11 cellular contexts compared by ENCODE assay signal in genomic region chr19:39320948-39321831, GRCh38. TPM values are rescaled to one million over a fixed set of nuclear protein-coding genes. Genes with fewer than 3 reads are reported as not detected.
DNase-seq lines count a peak whose midpoint lies in the region; ATAC-seq, FAIRE-seq and TF ChIP-seq lines count a peak whose summit lies in the region.
"Had no signal": no experiment of that assay in that cellular context is flagged by ENCODE, and none has a peak within 500 bp of the region (broad histone marks: within the 10 kb centered on the region; RNA-seq: fewer than 3 reads in every experiment).

No MANE protein-coding gene starts in this region.

- no peaks in the 10 kb centered on the region for H3K4me1 ChIP-seq in right cardiac atrium (ENCODE audit: control insufficient read depth, insufficient read depth, low read length)
- H3K4me1 ChIP-seq in lower lobe of right lung = no peaks in the 10 kb centered on the region
- no peaks in the 10 kb centered on the region for H3K4me1 ChIP-seq in uterus
- no peaks in the 10 kb centered on the region for H3K4me1 ChIP-seq in pancreas

- no peak for ATAC-seq in right cardiac atrium
- no peak for ATAC-seq in left ventricle myocardium superior
- peak; percentile 5 for ATAC-seq in activated T-helper 17 cell treated with anti-CD3 and anti-CD28 coated beads, Interleukin-2, amount 50 U/mL, for 72 hours (replicated peaks)
- no peak for ATAC-seq in lower lobe of right lung
- ATAC-seq in pancreas = no peak

- H3K27ac ChIP-seq in right cardiac atrium (ENCODE audit: low read length) (no peak overlapping the region), lower lobe of right lung (no peak overlapping the region), uterus (peak overlapping the region; percentile 9 to 54), pancreas (no peak overlapping the region)

- no peak for FAIRE-seq in pancreas (lab: Jason Lieb, UNC)

- TF ChIP-seq CTCF in lower lobe of right lung (IDR thresholded peaks at IDR 0.05) (no peak), uterus (IDR thresholded peaks at IDR 0.05) (no peak), pancreas (IDR thresholded peaks at IDR 0.05) (no peak)

- peak in 1 of 3 donors; percentile 56 for DNase-seq in right cardiac atrium
- DNase-seq in left ventricle myocardium superior = no peak
- DNase-seq in lower lobe of right lung = no peak
- DNase-seq in uterus = no peak
- no peak for DNase-seq in SIG-M5 treated with dmso at 0.1 percent for 504 hours (lab: John Stamatoyannopoulos, UW; ENCODE audit: unreplicated experiment)
- DNase-seq in pancreas = no peak
- DNase-seq in stimulated activated naive CD4-positive, alpha-beta T cell treated with Interleukin-2 at 50 U/mL for 16 hours (lab: John Stamatoyannopoulos, UW) = no peak
- DNase-seq: NCI-H1105 treated with DMSO at 0.1 percent for 48 hours had no signal

- H3K4me3 ChIP-seq in right cardiac atrium (ENCODE audit: low read length) (peak overlapping the region; percentile 80), lower lobe of right lung (peak overlapping the region; percentile 28), uterus (peak overlapping the region; percentile 33 to 36), pancreas (peak overlapping the region in 2 of 4 donors; percentile 62 to 67)

- no peak for TF ChIP-seq POLR2A in uterus (IDR thresholded peaks at IDR 0.05)

- 8% methylated on average over 28 of the region's 35 CpGs for WGBS in right cardiac atrium
- 11 to 19% methylated on average over 10 to 26 of the region's 35 CpGs for WGBS in pancreas, 2 donors

- H3K9me3 ChIP-seq in right cardiac atrium (ENCODE audit: control insufficient read depth, low read length) (no peaks in the 10 kb centered on the region), lower lobe of right lung (no peaks in the 10 kb centered on the region), uterus (no peaks in the 10 kb centered on the region), pancreas (no peaks in the 10 kb centered on the region)

- peaks cover 4% of the 10 kb centered on the region for H3K36me3 Mint-ChIP-seq in activated T-helper 17 cell treated with anti-CD3 and anti-CD28 coated beads, Interleukin-2, amount 50 U/mL, for 72 hours (ENCODE audit: low read depth)

- H3K27me3 ChIP-seq in right cardiac atrium (ENCODE audit: control insufficient read depth, insufficient read depth) (no peaks in the 10 kb centered on the region), lower lobe of right lung (ENCODE audit: low read depth) (no peaks in the 10 kb centered on the region), uterus (no peaks in the 10 kb centered on the region), pancreas (no peaks in the 10 kb centered on the region)

- no peaks in the 10 kb centered on the region for H3K9me3 Mint-ChIP-seq in activated T-helper 17 cell treated with anti-CD3 and anti-CD28 coated beads, Interleukin-2, amount 50 U/mL, for 72 hours

- intact Hi-C loops in right cardiac atrium (cut with DNase I) = loop anchor here in 2 of 4 donors (5.0 to 10.0 kb wide), 2 partner anchors 126 to 199 kb away; partner anchors contain the start of gene NCCRP1 (in 1 of the 2)
- intact Hi-C loops in left ventricle myocardium superior (cut with micrococcal nuclease) = loop anchor here (10.0 kb wide), 1 partner anchor 206 kb away; no protein-coding TSS in a partner anchor
- intact Hi-C loops in lower lobe of right lung (cut with DNase I) = loop anchor here (10.0 kb wide), 1 partner anchor 196 kb away; the partner anchor contains the start of gene PAK4
- intact Hi-C loops in uterus (cut with DNase I; ENCODE audit: low total_unique reads) = no loop called here
- intact Hi-C loops in pancreas (cut with DNase I) = loop anchor here in 1 of 3 donors (10.0 kb wide), 1 partner anchor 106 kb away; no protein-coding TSS in a partner anchor

- peak overlapping the region; percentile 73 for H3K4me3 Mint-ChIP-seq in activated T-helper 17 cell treated with anti-CD3 and anti-CD28 coated beads, Interleukin-2, amount 50 U/mL, for 72 hours

- H3K27ac Mint-ChIP-seq in activated T-helper 17 cell treated with anti-CD3 and anti-CD28 coated beads, Interleukin-2, amount 50 U/mL, for 72 hours = peak overlapping the region; percentile 11

- H3K4me1 Mint-ChIP-seq in activated T-helper 17 cell treated with anti-CD3 and anti-CD28 coated beads, Interleukin-2, amount 50 U/mL, for 72 hours = peaks cover 32% of the 10 kb centered on the region

- H3K27me3 Mint-ChIP-seq in activated T-helper 17 cell treated with anti-CD3 and anti-CD28 coated beads, Interleukin-2, amount 50 U/mL, for 72 hours = no peaks in the 10 kb centered on the region

- H3K36me3 ChIP-seq in lower lobe of right lung (no peaks in the 10 kb centered on the region), uterus (no peaks in the 10 kb centered on the region), pancreas (no peaks in the 10 kb centered on the region)

RNA-seq across cellular contexts. Expression of gene LRFN1, which starts 0.5 kb away (rescaled TPM):
- total RNA-seq in right cardiac atrium (under 1 TPM; 0.33 to 0.96 (median 0.86) TPM), left ventricle myocardium superior (0.35 TPM), lower lobe of right lung (2.1 TPM), uterus (1 to 10 TPM in 2 of 4 donors, not detected in 2; 1.4 to 4.7 TPM), pancreas (1 to 10 TPM; 1.7 to 2.3 (median 2.2) TPM)
- polyA plus RNA-seq in right cardiac atrium (0.63 TPM), pancreas (1 to 10 TPM in 1 of 2 donors, under 1 TPM in 1; 0.77 to 1.6 TPM)
- total RNA-seq in activated T-helper 17 cell treated with anti-CD3 and anti-CD28 coated beads, Interleukin-2, amount 50 U/mL, for 72 hours = 1 to 10 TPM; 3.7 to 10.0 TPM

RNA-seq across cellular contexts. Expression of gene GMFG, which starts 14.7 kb away (rescaled TPM):
- total RNA-seq in right cardiac atrium = 10 to 100 TPM; 14.4 to 20.4 (median 17.9) TPM
- 20.2 TPM for polyA plus RNA-seq in right cardiac atrium
- total RNA-seq in left ventricle myocardium superior = 18.5 TPM
- total RNA-seq in activated T-helper 17 cell treated with anti-CD3 and anti-CD28 coated beads, Interleukin-2, amount 50 U/mL, for 72 hours = 100 to 1,000 TPM; 330 to 351 TPM
- total RNA-seq in lower lobe of right lung = 149 TPM
- 10 to 100 TPM; 10.4 to 43.0 (median 18.9) TPM for total RNA-seq in uterus
- total RNA-seq in pancreas = 10 to 100 TPM in 2 of 6 donors, 1 to 10 TPM in 4; 1.7 to 17.3 (median 5.9) TPM
- polyA plus RNA-seq in pancreas = 10 to 100 TPM; 16.1 to 17.3 TPM

RNA-seq across cellular contexts. Expression of gene SAMD4B, which starts 21.0 kb away (rescaled TPM):
- 10 to 100 TPM; 43.2 to 85.3 (median 55.1) TPM for total RNA-seq in right cardiac atrium
- polyA plus RNA-seq in right cardiac atrium = 71.5 TPM
- total RNA-seq in left ventricle myocardium superior = 50.7 TPM
- total RNA-seq in activated T-helper 17 cell treated with anti-CD3 and anti-CD28 coated beads, Interleukin-2, amount 50 U/mL, for 72 hours = 10 to 100 TPM; 52.8 to 75.1 TPM
- total RNA-seq in lower lobe of right lung = 74.4 TPM
- 100 to 1,000 TPM in 1 of 4 donors, 10 to 100 TPM in 3; 11.3 to 128 (median 58.6) TPM for total RNA-seq in uterus
- 10 to 100 TPM; 24.1 to 46.4 (median 30.8) TPM for total RNA-seq in pancreas
- polyA plus RNA-seq in pancreas = 100 to 1,000 TPM; 103 to 106 TPM

RNA-seq across cellular contexts. Expression of gene IFNL1, which starts 25.0 kb away (rescaled TPM):
- total RNA-seq in right cardiac atrium (not detected), left ventricle myocardium superior (not detected), lower lobe of right lung (not detected), uterus (not detected), pancreas (not detected)
- polyA plus RNA-seq in right cardiac atrium (not detected), pancreas (not detected)
- under 1 TPM in 1 of 2 donors, not detected in 1; 0.42 TPM for total RNA-seq in activated T-helper 17 cell treated with anti-CD3 and anti-CD28 coated beads, Interleukin-2, amount 50 U/mL, for 72 hours
- total RNA-seq: SK-MEL-5 had no signal
- polyA plus RNA-seq: adipose tissue had no signal

RNA-seq across cellular contexts. Expression of gene IFNL2, which starts 53.0 kb away (rescaled TPM):
- not detected for total RNA-seq in right cardiac atrium
- not detected for polyA plus RNA-seq in right cardiac atrium
- total RNA-seq in left ventricle myocardium superior = not detected
- not detected for total RNA-seq in activated T-helper 17 cell treated with anti-CD3 and anti-CD28 coated beads, Interleukin-2, amount 50 U/mL, for 72 hours
- total RNA-seq in lower lobe of right lung = not detected
- total RNA-seq in uterus = not detected
- not detected for total RNA-seq in pancreas
- polyA plus RNA-seq in pancreas = not detected
- total RNA-seq: SK-MEL-5 had no signal
- polyA plus RNA-seq: adipose tissue had no signal

Comparison
In these comparisons a context has a peak if more than half of its experiments do, and no peak if none do; other contexts are left out.
1. H3K27ac ChIP-seq: peak in uterus (2 of 2); none in right cardiac atrium (single experiment), lower lobe of right lung (single experiment) and pancreas (0 of 4).